In genomic region chr10:87618470-87619423, GRCh38 we compare ENCODE assay signal across 13 cellular contexts. TPM values are rescaled to one million over a fixed set of nuclear protein-coding genes. Genes with fewer than 3 reads are reported as not detected.
DNase-seq lines count a peak whose midpoint lies in the region; ATAC-seq and TF ChIP-seq lines count a peak whose summit lies in the region.
"Had no signal": no experiment of that assay in that cellular context is flagged by ENCODE, and none has a peak within 500 bp of the region (broad histone marks: within the 10 kb centered on the region; RNA-seq: fewer than 3 reads in every experiment).

No MANE protein-coding gene starts in this region.

- TF ChIP-seq EP300 in transverse colon (IDR thresholded peaks at IDR 0.05; ENCODE audit: low read depth): no peak

- H3K4me1 ChIP-seq in transverse colon: peaks cover 0 to 23% (median 8%) of the 10 kb centered on the region in 4 donors

- intact Hi-C loops in left colon (cut with DNase I, micrococcal nuclease) (no loop called here), transverse colon (cut with DNase I; ENCODE audit: low total_unique reads) (no loop called here)

- no peak overlapping the region for H3K4me3 ChIP-seq in transverse colon

- TF ChIP-seq POLR2A in transverse colon (IDR thresholded peaks at IDR 0.05): no peak

- no peak for TF ChIP-seq CTCF in transverse colon (IDR thresholded peaks at IDR 0.05)

- in situ Hi-C loops in transverse colon (cut with MboI; ENCODE audit: low pct_ligation_motif_present in 1 of 4, low pct_unique_long_range_greater_than_20kb in 1 of 4, low sequenced_read_pairs in 3 of 4): no loop called here

- no peaks in the 10 kb centered on the region for H3K27me3 ChIP-seq in transverse colon
- H3K27me3 ChIP-seq: neutrophil had no signal

- peak overlapping the region in 2 of 4 donors; percentile 7 to 34 for H3K27ac ChIP-seq in transverse colon
- H3K27ac ChIP-seq: neutrophil, VCaP had no signal

- ATAC-seq in left colon: peak; percentile 83
- no peak for ATAC-seq in HG03442 (IDR thresholded peaks at IDR 0.05; ENCODE audit: unreplicated experiment)
- no peak for ATAC-seq in GM18520 (IDR thresholded peaks at IDR 0.05; ENCODE audit: unreplicated experiment)
- ATAC-seq in GM21515 (IDR thresholded peaks at IDR 0.05; ENCODE audit: unreplicated experiment): no peak
- ATAC-seq: SK-N-SH treated with all-trans-retinoic acid at 6 μM for 48 hours had no signal

- no peaks in the 10 kb centered on the region for H3K36me3 ChIP-seq in transverse colon
- H3K36me3 ChIP-seq: neutrophil had no signal

- DNase-seq in NCI-H2227 (lab: John Stamatoyannopoulos, UW; ENCODE audit: unreplicated experiment) (peak; percentile 31), NCI-H2227 treated with DMSO at 0.1 percent for 48 hours (lab: John Stamatoyannopoulos, UW) (no peak), SHP77 treated with DMSO at 0.1 percent for 48 hours (lab: John Stamatoyannopoulos, UW) (peak; percentile 73), left colon (peak; percentile 68 to 71), transverse colon (peak; percentile 63)
- DNase-seq: activated naive CD8-positive, alpha-beta T cell treated with anti-CD3 and anti-CD28 coated beads, Interleukin-2, amount 10 ng/mL, durations not matched to agents 7 days and 5 days; cortex of kidney had no signal

- no peaks in the 10 kb centered on the region for H3K9me3 ChIP-seq in transverse colon
- H3K9me3 ChIP-seq: neutrophil had no signal

- WGBS in transverse colon (ENCODE audit: low coverage in 1 of 2), 2 donors: 17 to 56% methylated on average over 3 to 11 of the region's 11 CpGs

RNA-seq across cellular contexts. Expression of gene PAPSS2, which starts 40.9 kb away (rescaled TPM):
- total RNA-seq in left colon (100 to 1,000 TPM; 219 to 322 TPM), transverse colon (100 to 1,000 TPM in 1 of 4 donors, 10 to 100 TPM in 3; 17.3 to 117 (median 88.4) TPM)
